In genomic region chr21:42091899-42092508, GRCh38 we compare ENCODE assay signal across 26 cellular contexts. TPM values are rescaled to one million over a fixed set of nuclear protein-coding genes. Genes with fewer than 3 reads are reported as not detected.
A peak's percentile ranks its signal among the peaks of the same experiment; 100 is the strongest.
DNase-seq lines count a peak whose midpoint lies in the region; FAIRE-seq and TF ChIP-seq lines count a peak whose summit lies in the region.
"Had no signal": no experiment of that assay in that cellular context is flagged by ENCODE, and none has a peak within 500 bp of the region (broad histone marks: within the 10 kb centered on the region; RNA-seq: fewer than 3 reads in every experiment).

No MANE protein-coding gene starts in this region.

- no peaks in the 10 kb centered on the region for H3K9me2 ChIP-seq in Karpas-422 (replicated peaks; ENCODE audit: insufficient read depth, low read length)

- H2AFZ ChIP-seq in Karpas-422 (ENCODE audit: low read length) = no peak overlapping the region

- H3K4me2 ChIP-seq in Karpas-422 (ENCODE audit: low read depth, low read length, poor library complexity, severe bottlenecking) = no peak overlapping the region

- H3K27me3 ChIP-seq in ascending aorta = no peaks in the 10 kb centered on the region
- no peaks in the 10 kb centered on the region for H3K27me3 ChIP-seq in thyroid gland
- H3K27me3 ChIP-seq in Karpas-422 (ENCODE audit: low read length) = no peaks in the 10 kb centered on the region
- H3K27me3 ChIP-seq: cardiac muscle cell had no signal

- FAIRE-seq in kidney (lab: Jason Lieb, UNC) (no peak), GM19239 (lab: Jason Lieb, UNC) (no peak)
- FAIRE-seq: A204.1, D721Med, RCC 7860 had no signal

- H3K27ac ChIP-seq in ascending aorta (peak overlapping the region; percentile 26 to 91), kidney (ENCODE audit: low read depth in 2 of 2, low read length in 2 of 2) (no peak overlapping the region), thyroid gland (peak overlapping the region in 1 of 3 donors; percentile 7), Karpas-422 (ENCODE audit: low read length) (no peak overlapping the region)
- H3K27ac ChIP-seq: cardiac muscle cell, dorsolateral prefrontal cortex, left lung, SK-N-MC, upper lobe of right lung had no signal

- H3K4me3 ChIP-seq in ascending aorta = no peak overlapping the region
- H3K4me3 ChIP-seq in kidney (ENCODE audit: low read length in 2 of 2) = no peak overlapping the region
- no peak overlapping the region for H3K4me3 ChIP-seq in thyroid gland (replicated peaks in 1 of 3)
- no peak overlapping the region for H3K4me3 ChIP-seq in Karpas-422 (ENCODE audit: low read length)
- H3K4me3 ChIP-seq: cardiac muscle cell, dorsolateral prefrontal cortex, left lung, SK-N-MC, upper lobe of right lung had no signal

- H3K36me3 ChIP-seq in ascending aorta = no peaks in the 10 kb centered on the region
- no peaks in the 10 kb centered on the region for H3K36me3 ChIP-seq in kidney (ENCODE audit: control insufficient read depth in 1 of 2, insufficient read depth in 2 of 2, low read length in 2 of 2)
- H3K36me3 ChIP-seq in thyroid gland = no peaks in the 10 kb centered on the region
- no peaks in the 10 kb centered on the region for H3K36me3 ChIP-seq in Karpas-422 (ENCODE audit: insufficient read depth, low read length)
- H3K36me3 ChIP-seq: cardiac muscle cell, left lung, upper lobe of right lung had no signal

- peak; percentile 61 for DNase-seq in NCI-H2171 treated with DMSO at 0.1 percent for 48 hours (lab: John Stamatoyannopoulos, UW)
- DNase-seq in NCI-H2171 (lab: John Stamatoyannopoulos, UW) = no peak
- DNase-seq in ascending aorta (ENCODE audit: low spot score in 2 of 2) = no peak
- DNase-seq in kidney = peak; percentile 75
- peak; percentile 25 to 75 for DNase-seq in thyroid gland
- DNase-seq in SW480 (ENCODE audit: low spot score) = no peak
- no peak for DNase-seq in Karpas-422
- DNase-seq in GM19239 (ENCODE audit: insufficient read length, low spot score) = no peak
- DNase-seq: activated CD4-positive, CD25-positive, alpha-beta regulatory T cell; dorsolateral prefrontal cortex; foreskin melanocyte; GDM1; MM.1S; NCI-H1930; NCI-H774; stimulated activated CD4-positive, alpha-beta T cell treated with anti-CD3 and anti-CD28 coated beads, Interleukin-4, amount 100 ng/mL, for 4 hours; upper lobe of right lung had no signal

- H3K9me3 ChIP-seq in ascending aorta (no peaks in the 10 kb centered on the region), kidney (ENCODE audit: control insufficient read depth in 1 of 2, low read length in 2 of 2) (no peaks in the 10 kb centered on the region), thyroid gland (no peaks in the 10 kb centered on the region), Karpas-422 (ENCODE audit: low read length) (no peaks in the 10 kb centered on the region)
- H3K9me3 ChIP-seq: upper lobe of right lung had no signal

- peaks cover 6% of the 10 kb centered on the region; the same call in 1 of the 2 replicates for H4K20me1 ChIP-seq in Karpas-422 (ENCODE audit: insufficient read depth, low read depth, low read length)

- no peak for TF ChIP-seq POLR2A in thyroid gland (IDR thresholded peaks at IDR 0.05)

- intact Hi-C loops in ascending aorta (cut with DNase I) = loop anchor here (5.0 to 10.0 kb wide), 4 partner anchors 167 to 927 kb away; partner anchors contain the start of gene BACE2
- intact Hi-C loops in kidney (cut with DNase I) = no loop called here
- intact Hi-C loops in thyroid gland (cut with DNase I) = no loop called here

- H3K4me1 ChIP-seq in ascending aorta (peaks cover 16 to 30% of the 10 kb centered on the region in 2 donors), kidney (ENCODE audit: control insufficient read depth in 1 of 2, insufficient read depth in 1 of 2, low read depth in 1 of 2, low read length in 2 of 2) (no peaks in the 10 kb centered on the region), thyroid gland (peaks cover 6 to 32% of the 10 kb centered on the region in 2 donors), Karpas-422 (ENCODE audit: low read length) (peaks cover 9% of the 10 kb centered on the region)
- H3K4me1 ChIP-seq: left lung, upper lobe of right lung had no signal

- no peak for TF ChIP-seq CTCF in ascending aorta (IDR thresholded peaks at IDR 0.05)
- no peak for TF ChIP-seq CTCF in kidney (IDR thresholded peaks at IDR 0.05; ENCODE audit: borderline replicate concordance, extremely low read depth, insufficient read depth)
- TF ChIP-seq CTCF in thyroid gland (IDR thresholded peaks at IDR 0.05) = no peak

- H3K79me2 ChIP-seq in Karpas-422 (ENCODE audit: low read length) = no peaks in the 10 kb centered on the region

- 39 to 43% methylated on average over 14 of the region's 14 CpGs for WGBS in thyroid gland, 2 donors

- H3K9ac ChIP-seq in kidney (ENCODE audit: low read length in 2 of 2) (no peak overlapping the region), Karpas-422 (ENCODE audit: low read length) (no peak overlapping the region)

RNA-seq across cellular contexts. Expression of gene UMODL1, which starts 20.9 kb away (rescaled TPM):
- total RNA-seq in ascending aorta = not detected
- total RNA-seq in kidney = not detected
- 0.39 TPM for polyA plus RNA-seq in kidney (ENCODE audit: insufficient read depth, low read depth, low replicate concordance)
- not detected for total RNA-seq in thyroid gland
- 2.3 and 2.5 TPM in 2 replicates for total RNA-seq in Karpas-422 (2014; rRNA removed; shearing (Covaris generic); ENCODE audit: low replicate concordance)
- total RNA-seq: cardiac muscle cell, epithelial cell of proximal tubule, neural crest cell, pulmonary artery endothelial cell had no signal
- polyA plus RNA-seq: cardiac muscle cell had no signal

Comparison
In these comparisons a context has a peak if more than half of its experiments do, and no peak if none do; other contexts are left out.
1. DNase-seq: peak in NCI-H2171 treated with DMSO at 0.1 percent for 48 hours (single experiment), kidney (single experiment) and thyroid gland (2 of 2); none in NCI-H2171 (single experiment), ascending aorta (0 of 2), SW480 (single experiment), Karpas-422 (single experiment) and GM19239 (single experiment).
2. H3K27ac ChIP-seq: peak in ascending aorta (2 of 2); none in kidney (0 of 2) and Karpas-422 (single experiment).